Comparison of ENCODE assay signal across 8 cellular contexts in genomic region chr20:37179671-37180524, GRCh38. TPM values are rescaled to one million over a fixed set of nuclear protein-coding genes. Genes with fewer than 3 reads are reported as not detected.
DNase-seq lines count a peak whose midpoint lies in the region; ATAC-seq and TF ChIP-seq lines count a peak whose summit lies in the region.

No MANE protein-coding gene starts in this region.

- ATAC-seq in HG03139 (IDR thresholded peaks at IDR 0.05; ENCODE audit: unreplicated experiment), result no peak
- ATAC-seq in GM21737 (IDR thresholded peaks at IDR 0.05; ENCODE audit: unreplicated experiment), result no peak

- DNase-seq in EL (peak; percentile 74), LHCN-M2 (ENCODE audit: low read depth) (peak; percentile 67), ascending aorta (ENCODE audit: low spot score in 2 of 2) (no peak), suprapubic skin (ENCODE audit: low spot score in 2 of 2) (no peak), NCI-H748 (lab: John Stamatoyannopoulos, UW; ENCODE audit: unreplicated experiment) (no peak)

- TF ChIP-seq EP300 in suprapubic skin (IDR thresholded peaks at IDR 0.05), result no peak

- H3K9me3 ChIP-seq in ascending aorta (no peaks in the 10 kb centered on the region), suprapubic skin (no peaks in the 10 kb centered on the region)

- peaks cover 7 to 14% of the 10 kb centered on the region in 2 donors for H3K36me3 ChIP-seq in ascending aorta
- peaks cover 13% of the 10 kb centered on the region for H3K36me3 ChIP-seq in suprapubic skin

- H3K4me3 ChIP-seq in ascending aorta, result peak overlapping the region; percentile 91 to 93
- H3K4me3 ChIP-seq in suprapubic skin, result peak overlapping the region; percentile 93

- 11% methylated on average over 11 of the region's 18 CpGs for WGBS in suprapubic skin

- peaks cover 0 to 14% of the 10 kb centered on the region in 2 donors for H3K4me1 ChIP-seq in ascending aorta
- peaks cover 22% of the 10 kb centered on the region for H3K4me1 ChIP-seq in suprapubic skin

- no peak for TF ChIP-seq CTCF in ascending aorta (IDR thresholded peaks at IDR 0.05)
- TF ChIP-seq CTCF in suprapubic skin (IDR thresholded peaks at IDR 0.05), result no peak

- peak overlapping the region; percentile 99 for H3K27ac ChIP-seq in ascending aorta
- H3K27ac ChIP-seq in layer of hippocampus (ENCODE audit: low read depth, low read length), result peak overlapping the region; percentile 99
- peak overlapping the region; percentile 99 for H3K27ac ChIP-seq in suprapubic skin

- intact Hi-C loops in ascending aorta (cut with DNase I), result no loop called here

- TF ChIP-seq POLR2A in suprapubic skin (IDR thresholded peaks at IDR 0.05), result no peak

- H3K27me3 ChIP-seq in ascending aorta, result no peaks in the 10 kb centered on the region
- H3K27me3 ChIP-seq in layer of hippocampus (ENCODE audit: control insufficient read depth, insufficient read depth, low read length), result no peaks in the 10 kb centered on the region
- no peaks in the 10 kb centered on the region for H3K27me3 ChIP-seq in suprapubic skin

RNA-seq across cellular contexts. Expression of gene MROH8, which starts 0.6 kb away (rescaled TPM):
- total RNA-seq in LHCN-M2 (2014; rRNA removed) (0.83 and 4.0 TPM in 2 replicates), ascending aorta (not detected), suprapubic skin (1 to 10 TPM in 3 of 4 donors, under 1 TPM in 1; 0.83 to 4.7 (median 3.1) TPM)
- 1.3 TPM for polyA plus RNA-seq in LHCN-M2 (2012)

RNA-seq across cellular contexts. Expression of gene RPN2, which starts 0.8 kb away (rescaled TPM):
- total RNA-seq in LHCN-M2 (2014; rRNA removed) (260 and 273 TPM in 2 replicates), ascending aorta (114 TPM), suprapubic skin (100 to 1,000 TPM in 3 of 4 donors, 10 to 100 TPM in 1; 71.9 to 138 (median 132) TPM)
- 133 TPM for polyA plus RNA-seq in LHCN-M2 (2012)

Comparison
In these comparisons a context has a peak if more than half of its experiments do, and no peak if none do; other contexts are left out.
1. DNase-seq: peak in EL (single experiment) and LHCN-M2 (single experiment); none in ascending aorta (0 of 2), suprapubic skin (0 of 2) and NCI-H748 (single experiment).
2. Peak in every context shown above with its lines, with median percentiles within 50 percentile points of each other: H3K27ac ChIP-seq.